ENCODE assay signal across 26 cellular contexts in genomic region chr12:105057174-105057573, GRCh38. TPM values are rescaled to one million over a fixed set of nuclear protein-coding genes. Genes with fewer than 3 reads are reported as not detected.
DNase-seq lines count a peak whose midpoint lies in the region; ATAC-seq, FAIRE-seq and TF ChIP-seq lines count a peak whose summit lies in the region.
"Had no signal": no experiment of that assay in that cellular context is flagged by ENCODE, and none has a peak within 500 bp of the region (broad histone marks: within the 10 kb centered on the region; RNA-seq: fewer than 3 reads in every experiment).

No MANE protein-coding gene starts in this region.

- no peaks in the 10 kb centered on the region for H3K9me2 ChIP-seq in GM23248 (ENCODE audit: insufficient read depth)

- no peak for TF ChIP-seq POLR2A in K562 (conservative IDR thresholded peaks at IDR 0.05)

- H3K36me3 ChIP-seq in GM23248 (ENCODE audit: low read depth) (peaks cover 83% of the 10 kb centered on the region), K562 (ENCODE audit: control insufficient read depth, insufficient read depth, low read length) (no peaks in the 10 kb centered on the region)

- H3K9me1 ChIP-seq in K562 (ENCODE audit: control insufficient read depth, insufficient read depth, low read length), result no peaks in the 10 kb centered on the region

- no peak overlapping the region for H2AFZ ChIP-seq in GM23248
- no peak overlapping the region for H2AFZ ChIP-seq in K562 (ENCODE audit: low read depth, low read length)
- H2AFZ ChIP-seq: PC-9 had no signal

- no peaks in the 10 kb centered on the region for H3K4me1 ChIP-seq in GM23248 (ENCODE audit: insufficient read depth)
- H3K4me1 ChIP-seq in K562 (replicated peaks in 1 of 2; ENCODE audit: control insufficient read depth in 2 of 2, insufficient read depth in 2 of 2, low read length in 2 of 2), result no peaks in the 10 kb centered on the region
- no peaks in the 10 kb centered on the region for H3K4me1 ChIP-seq in right cardiac atrium (ENCODE audit: control insufficient read depth, insufficient read depth, low read length)
- H3K4me1 ChIP-seq: testis had no signal

- no peak for TF ChIP-seq RAD21 in K562 (CRISPR knock-in tag; conservative IDR thresholded peaks at IDR 0.05 in 1 of 2, IDR thresholded peaks at IDR 0.05 in 1 of 2)

- H3K27ac ChIP-seq in GM23248, result no peak overlapping the region
- no peak overlapping the region for H3K27ac ChIP-seq in K562 (ENCODE audit: extremely low read depth, low read depth, low read length)
- H3K27ac ChIP-seq in right cardiac atrium (ENCODE audit: low read length), result no peak overlapping the region
- H3K27ac ChIP-seq: BLaER1 treated with 17β-estradiol and CSF1 and Interleukin-3, amounts not matched to agents 10 nM and 100 nM; gastroesophageal sphincter; PC-9; skin epidermis; testis had no signal

- intact Hi-C loops in K562 (cut with micrococcal nuclease), result loop anchor here (10.0 kb wide), 2 partner anchors 232 to 328 kb away; no protein-coding TSS in a partner anchor
- intact Hi-C loops in right cardiac atrium (cut with DNase I), result loop anchor here in 1 of 4 donors (10.0 kb wide), 1 partner anchor 162 kb away; no protein-coding TSS in a partner anchor
- intact Hi-C loops in sciatic nerve (cut with DNase I), result loop anchor here (10.0 kb wide), 1 partner anchor 682 kb away; no protein-coding TSS in a partner anchor

- H3K9ac ChIP-seq in GM23248 (no peak overlapping the region), K562 (ENCODE audit: insufficient read depth in 1 of 2, low read depth in 2 of 2, low read length in 2 of 2) (no peak overlapping the region)
- H3K9ac ChIP-seq: BLaER1 treated with 17β-estradiol and CSF1 and Interleukin-3, amounts not matched to agents 10 nM and 100 nM had no signal

- POLR2A ChIA-PET in K562 (lab: Yijun Ruan, JAX), result interaction anchor here (0.7 to 1.0 kb wide), 2 partner anchors 10 to 425 kb away, joined by 3 read pairs; no protein-coding TSS in a partner anchor

- TF ChIP-seq EP300 in K562 (IDR thresholded peaks at IDR 0.05; ENCODE audit: low read length), result no peak

- ATAC-seq in K562 (no peak), right cardiac atrium (no peak), sciatic nerve (no peak)
- ATAC-seq: gastroesophageal sphincter, HCT116, left colon had no signal

- WGBS in GM23248 (ENCODE audit: low coverage in 1 of 2, low lambda C conversion rate in 2 of 2, missing lambda C conversion rate in 2 of 2), 2 experiments, result 93 to 100% methylated on average over 2 of the region's 2 CpGs
- WGBS in K562 (ENCODE audit: insufficient coverage, low coverage, missing lambda C conversion rate), result 30% methylated on average over 2 of the region's 2 CpGs
- 85% methylated on average over 2 of the region's 2 CpGs for WGBS in right cardiac atrium

- H3K27me3 ChIP-seq in GM23248 (replicated peaks; ENCODE audit: insufficient read depth) (no peaks in the 10 kb centered on the region), K562 (ENCODE audit: control insufficient read depth in 2 of 2, insufficient read depth in 2 of 2, low read length in 2 of 2) (no peaks in the 10 kb centered on the region), right cardiac atrium (ENCODE audit: control insufficient read depth, insufficient read depth) (no peaks in the 10 kb centered on the region)
- H3K27me3 ChIP-seq: BLaER1 treated with 17β-estradiol and CSF1 and Interleukin-3, amounts not matched to agents 10 nM and 100 nM; gastroesophageal sphincter; testis had no signal

- no peak for FAIRE-seq in K562 (lab: Jason Lieb, UNC)

- DNase-seq in CD1c-positive myeloid dendritic cell (ENCODE audit: extremely low spot score) (peak; percentile 25), GM23248 (peak; percentile 28), NOMO-1 treated with dmso at 0.1 percent for 144 hours (lab: John Stamatoyannopoulos, UW; ENCODE audit: unreplicated experiment) (peak; percentile 18), K562 (ENCODE audit: extremely low read depth in 1 of 4, low spot score in 3 of 4) (no peak), DMS153 (lab: John Stamatoyannopoulos, UW) (no peak), right cardiac atrium (no peak), NCI-H748 (lab: John Stamatoyannopoulos, UW; ENCODE audit: unreplicated experiment) (no peak), sciatic nerve (ENCODE audit: low spot score) (no peak)
- DNase-seq: activated naive CD4-positive, alpha-beta T cell treated with Interleukin-2 at 50 U/mL for 16 hours; COR-L47; DMS53; IMR-90; left colon; NCI-H1092 treated with DMSO at 0.1 percent for 48 hours; NCI-H187 treated with DMSO at 0.1 percent for 48 hours; NCI-H2171; nephron progenitor cell; PC-9; Right ventricle myocardium superior; stimulated activated naive B cell treated with anti-CD40 and anti-IgM and Interleukin-4, amounts not matched to agents 10 μg/mL and 1 μg/mL and 100 μg/mL, for 72 hours; T1000; testis had no signal

- no peak for TF ChIP-seq CTCF in K562 (IDR thresholded peaks at IDR 0.05 in 2 of 3, conservative IDR thresholded peaks at IDR 0.05 in 1 of 3; ENCODE audit: insufficient read depth in 2 of 3, low read depth in 1 of 3, low read length in 3 of 3)

- in situ Hi-C loops in GM23248 (cut with MboI) (loop anchor here (25.0 kb wide), 2 partner anchors 670 to 845 kb away; partner anchors contain the start of gene TXNRD1), K562 (cut with MboI) (loop anchor here (25.0 kb wide), 1 partner anchor 845 kb away; the partner anchor contains the start of gene TXNRD1)

- no peaks in the 10 kb centered on the region for H3K9me3 ChIP-seq in GM23248 (ENCODE audit: low read depth)
- no peaks in the 10 kb centered on the region; the same call in 1 of the 2 replicates for H3K9me3 ChIP-seq in K562 (replicated peaks; ENCODE audit: control insufficient read depth, insufficient read depth, low read depth, low read length)
- no peaks in the 10 kb centered on the region for H3K9me3 ChIP-seq in right cardiac atrium (ENCODE audit: control insufficient read depth, low read length)
- H3K9me3 ChIP-seq: testis had no signal

- H3K79me2 ChIP-seq in GM23248 (ENCODE audit: insufficient read depth) (peaks cover 29% of the 10 kb centered on the region), K562 (ENCODE audit: control insufficient read depth, insufficient read depth, low read length) (no peaks in the 10 kb centered on the region)

- BruUV-seq in K562 (replicated peaks; lab: Mats Ljungman, UMichigan), result no TSS peak

- CTCF ChIA-PET in K562 (lab: Yijun Ruan, JAX; ENCODE audit: low intra/inter-chr PET ratio), result no interaction called here

- H3K4me3 ChIP-seq in GM23248 (no peak overlapping the region), K562 (no peak overlapping the region), right cardiac atrium (ENCODE audit: low read length) (no peak overlapping the region)
- H3K4me3 ChIP-seq: BLaER1 treated with 17β-estradiol and CSF1 and Interleukin-3, amounts not matched to agents 10 nM and 100 nM; gastroesophageal sphincter; PC-9; skin epidermis; testis had no signal

- H3K4me2 ChIP-seq in GM23248 (ENCODE audit: unreplicated experiment), result no peak overlapping the region
- no peak overlapping the region for H3K4me2 ChIP-seq in K562 (ENCODE audit: insufficient read depth, low read length)
- H3K4me2 ChIP-seq: BLaER1 treated with 17β-estradiol and CSF1 and Interleukin-3, amounts not matched to agents 10 nM and 100 nM; PC-9 had no signal

- H4K20me1 ChIP-seq in GM23248 (ENCODE audit: insufficient read depth), result no peaks in the 10 kb centered on the region; the same call in 1 of the 2 replicates
- no peaks in the 10 kb centered on the region for H4K20me1 ChIP-seq in K562 (replicated peaks; ENCODE audit: control insufficient read depth, insufficient read depth, low read length)
- H4K20me1 ChIP-seq: BLaER1 treated with 17β-estradiol and CSF1 and Interleukin-3, amounts not matched to agents 10 nM and 100 nM had no signal

- H3F3A ChIP-seq in GM23248 (ENCODE audit: insufficient read depth), result peaks cover 57% of the 10 kb centered on the region

RNA-seq across cellular contexts. Expression of gene ALDH1L2, which starts 27.1 kb away (rescaled TPM):
- total RNA-seq in GM23248 (2014; rRNA removed; shearing (Covaris generic)), result 50.9 and 83.0 TPM in 2 replicates
- 62.3 and 65.0 TPM in 2 replicates for polyA plus RNA-seq in GM23248 (2016; fragmentation: Nextera tagmentation; extraction: Ambion mirVana)
- 16.3 and 35.6 TPM in 2 replicates for total RNA-seq in K562 (2011; cell fraction: chromatin; rRNA removed; ENCODE audit: low replicate concordance)
- total RNA-seq in K562 (2011; cell fraction: nucleolus; rRNA removed), result 3.2 and 7.0 TPM in 2 replicates
- total RNA-seq in K562 (2011; cell fraction: nucleoplasm; rRNA removed), result 13.5 and 16.0 TPM in 2 replicates
- total RNA-seq in K562 (2014; rRNA removed), result 3.8 and 5.1 TPM in 2 replicates
- 7.3 and 8.0 TPM in 2 replicates for total RNA-seq in K562 (2014; rRNA removed; fragmentation: Illumina TruSeq; extraction: Trizol)
- 0.60 and 1.1 TPM in 2 replicates for total RNA-seq in K562 (2015; rRNA removed; fragmentation: Illumina TruSeq; extraction: Trizol)
- total RNA-seq in K562 (2021), result 9.2 and 9.6 TPM in 2 replicates
- 1.5 and 5.9 TPM in 2 replicates for polyA plus RNA-seq in K562 (2011; rRNA removed)
- polyA plus RNA-seq in K562 (2011; cell fraction: cytosol; rRNA removed), result 0.37 and 3.2 TPM in 2 replicates
- polyA plus RNA-seq in K562 (2011; cell fraction: nucleus; rRNA removed), result 3.0 and 14.9 TPM in 2 replicates
- 2.4 and 39.4 TPM in 2 replicates for polyA plus RNA-seq in K562 (2012)
- polyA plus RNA-seq in K562 (2014; fragmentation: Illumina TruSeq; extraction: Trizol), result 8.9 and 9.9 TPM in 2 replicates
- 1 to 10 TPM; 1.4 to 1.7 TPM for polyA plus RNA-seq in K562 (2014; fragmentation: Nextera tagmentation; extraction: Ambion mirVana)
- polyA plus RNA-seq in K562 (2014; rRNA removed), result 8.2 and 8.9 TPM in 2 replicates
- 1.8 and 10.0 TPM in 2 replicates for polyA minus RNA-seq in K562 (2011; rRNA and poly(A)+ RNA removed)
- polyA minus RNA-seq in K562 (2011; cell fraction: cytosol; rRNA and poly(A)+ RNA removed), result 0.76 and 1.3 TPM in 2 replicates
- polyA minus RNA-seq in K562 (2011; cell fraction: nucleus; rRNA and poly(A)+ RNA removed), result 0.81 and 12.1 TPM in 2 replicates
- total RNA-seq in right cardiac atrium, result 1 to 10 TPM; 2.0 to 5.8 (median 5.2) TPM
- 1.2 TPM for polyA plus RNA-seq in right cardiac atrium
- 11.3 TPM for total RNA-seq in sciatic nerve

RNA-seq across cellular contexts. Expression of gene WASHC4, which starts 50.4 kb away (rescaled TPM):
- 63.4 and 64.2 TPM in 2 replicates for total RNA-seq in GM23248 (2014; rRNA removed; shearing (Covaris generic))
- polyA plus RNA-seq in GM23248 (2016; fragmentation: Nextera tagmentation; extraction: Ambion mirVana) (50.3 and 53.5 TPM in 2 replicates), K562 (2011; rRNA removed) (18.7 and 28.2 TPM in 2 replicates), K562 (2014; fragmentation: Illumina TruSeq; extraction: Trizol) (16.9 and 21.3 TPM in 2 replicates), K562 (2014; fragmentation: Nextera tagmentation; extraction: Ambion mirVana) (10 to 100 TPM; 12.5 to 13.3 TPM), K562 (2014; rRNA removed) (13.9 and 23.2 TPM in 2 replicates), right cardiac atrium (9.5 TPM)
- total RNA-seq in K562 (2011; cell fraction: chromatin; rRNA removed; ENCODE audit: low replicate concordance), result 28.7 and 119 TPM in 2 replicates
- total RNA-seq in K562 (2011; cell fraction: nucleolus; rRNA removed), result 8.2 and 17.6 TPM in 2 replicates
- 32.0 and 43.8 TPM in 2 replicates for total RNA-seq in K562 (2011; cell fraction: nucleoplasm; rRNA removed)
- total RNA-seq in K562 (2014; rRNA removed) (18.2 and 21.1 TPM in 2 replicates), K562 (2014; rRNA removed; fragmentation: Illumina TruSeq; extraction: Trizol) (36.2 and 39.5 TPM in 2 replicates), K562 (2015; rRNA removed; fragmentation: Illumina TruSeq; extraction: Trizol) (32.1 and 38.5 TPM in 2 replicates), K562 (2021) (24.1 and 25.4 TPM in 2 replicates), right cardiac atrium (10 to 100 TPM; 22.8 to 29.9 (median 27.2) TPM), sciatic nerve (78.4 TPM)
- polyA plus RNA-seq in K562 (2011; cell fraction: cytosol; rRNA removed), result 2.8 and 6.9 TPM in 2 replicates
- polyA plus RNA-seq in K562 (2011; cell fraction: nucleus; rRNA removed), result 15.5 and 22.9 TPM in 2 replicates
- polyA plus RNA-seq in K562 (2012), result 12.8 and 13.6 TPM in 2 replicates
- polyA minus RNA-seq in K562 (2011; rRNA and poly(A)+ RNA removed), result 44.1 and 50.3 TPM in 2 replicates
- 20.8 and 26.1 TPM in 2 replicates for polyA minus RNA-seq in K562 (2011; cell fraction: cytosol; rRNA and poly(A)+ RNA removed)
- 31.0 and 60.0 TPM in 2 replicates for polyA minus RNA-seq in K562 (2011; cell fraction: nucleus; rRNA and poly(A)+ RNA removed)

Comparison
In these comparisons a context has a peak if more than half of its experiments do, and no peak if none do; other contexts are left out.
1. DNase-seq: peak in CD1c-positive myeloid dendritic cell (single experiment), GM23248 (single experiment) and NOMO-1 treated with dmso at 0.1 percent for 144 hours (single experiment); none in K562 (0 of 4), DMS153 (single experiment), right cardiac atrium (0 of 3), NCI-H748 (single experiment) and sciatic nerve (single experiment).